1 cellular context compared by ENCODE assay signal in genomic region chr7:158863611-158864506, GRCh38.
A peak's percentile ranks its signal among the peaks of the same experiment; 100 is the strongest.
TF ChIP-seq lines count a peak whose summit lies in the region.

No MANE protein-coding gene starts in this region.

TF ChIP-seq in HepG2, 621 proteins besides CTCF, POLR2A, EP300 and RAD21 (continued from another document and continues in another):
- TF ChIP-seq ZNF616 (CRISPR knock-in tag; IDR thresholded peaks at IDR 0.05; ENCODE audit: low read depth) (no peak), ZXDC (CRISPR knock-in tag; IDR thresholded peaks at IDR 0.05) (no peak), ZNF468 (CRISPR knock-in tag; IDR thresholded peaks at IDR 0.05) (no peak), ZNF501 (CRISPR knock-in tag; IDR thresholded peaks at IDR 0.05) (0 out of 2 replicates have a peak, but pooled peaks have one; percentile 11), ZNF546 (CRISPR knock-in tag; conservative IDR thresholded peaks at IDR 0.05) (no peak), ZNF746 (CRISPR knock-in tag; IDR thresholded peaks at IDR 0.05) (peak; percentile 21; the same call in 1 of the 2 replicates), ZNF792 (CRISPR knock-in tag; IDR thresholded peaks at IDR 0.05) (peak; percentile 34; the same call in 1 of the 2 replicates), CREM (IDR thresholded peaks at IDR 0.05) (0 out of 2 replicates have a peak, but pooled peaks have one; percentile 14), CREM (CRISPR knock-in tag; IDR thresholded peaks at IDR 0.05) (no peak), ZMAT3 (CRISPR knock-in tag; conservative IDR thresholded peaks at IDR 0.05) (0 out of 2 replicates have a peak, but pooled peaks have one; percentile 55), SP4 (CRISPR knock-in tag; IDR thresholded peaks at IDR 0.05) (peak; percentile 50; the same call in 1 of the 2 replicates), ZNF740 (CRISPR knock-in tag; IDR thresholded peaks at IDR 0.05) (peak; percentile 64; the same call in 1 of the 2 replicates), BATF2 (CRISPR knock-in tag; IDR thresholded peaks at IDR 0.05) (no peak), MTA1 (CRISPR knock-in tag; IDR thresholded peaks at IDR 0.05; ENCODE audit: borderline replicate concordance) (peak; percentile 29; the same call in 1 of the 2 replicates), PTBP1 (IDR thresholded peaks at IDR 0.05; ENCODE audit: low read depth, low read length, poor library complexity, severe bottlenecking) (no peak), TEAD3 (CRISPR knock-in tag; optimal IDR thresholded peaks at IDR 0.05; ENCODE audit: borderline replicate concordance) (peak; percentile 53), MED1 (CRISPR knock-in tag; IDR thresholded peaks at IDR 0.05) (peak; percentile 48; the same call in 1 of the 2 replicates), DNMT1 (CRISPR knock-in tag; IDR thresholded peaks at IDR 0.05) (no peak), ZFX (CRISPR knock-in tag; IDR thresholded peaks at IDR 0.05; ENCODE audit: low read depth) (peak; percentile 81), MXI1 (IDR thresholded peaks at IDR 0.05; ENCODE audit: borderline replicate concordance, low read depth, low read length) (peak; percentile 50; the same call in 1 of the 3 replicates), MYNN (CRISPR knock-in tag; IDR thresholded peaks at IDR 0.05; ENCODE audit: low read depth) (no peak), ZNF496 (CRISPR knock-in tag; IDR thresholded peaks at IDR 0.05; ENCODE audit: insufficient replicate concordance) (no peak), ZNF777 (CRISPR knock-in tag; IDR thresholded peaks at IDR 0.05) (peak; percentile 14; the same call in 1 of the 2 replicates), ZNF710 (CRISPR knock-in tag; IDR thresholded peaks at IDR 0.05; ENCODE audit: borderline replicate concordance) (no peak), ZNF691 (CRISPR knock-in tag; IDR thresholded peaks at IDR 0.05; ENCODE audit: borderline replicate concordance, low read depth) (no peak; the same call in 1 of the 2 replicates), NFKB2 (CRISPR knock-in tag; IDR thresholded peaks at IDR 0.05; ENCODE audit: borderline replicate concordance) (no peak), ZNF430 (CRISPR knock-in tag; IDR thresholded peaks at IDR 0.05) (peak; percentile 56; the same call in 1 of the 2 replicates), GATAD2A (CRISPR knock-in tag; IDR thresholded peaks at IDR 0.05) (0 out of 2 replicates have a peak, but pooled peaks have one; percentile 18), PRPF4 (IDR thresholded peaks at IDR 0.05; ENCODE audit: low read depth, low read length, poor library complexity, severe bottlenecking) (peak; percentile 24), RFX5 (IDR thresholded peaks at IDR 0.05; ENCODE audit: low read depth, low read length) (no peak), ARID5B (CRISPR knock-in tag; IDR thresholded peaks at IDR 0.05) (peak; percentile 37; the same call in 1 of the 2 replicates), ZNF780A (CRISPR knock-in tag; IDR thresholded peaks at IDR 0.05) (no peak), SAP130 (CRISPR knock-in tag; IDR thresholded peaks at IDR 0.05; ENCODE audit: low read depth) (peak; percentile 75; the same call in 1 of the 2 replicates), MLX (CRISPR knock-in tag; IDR thresholded peaks at IDR 0.05) (0 out of 2 replicates have a peak, but pooled peaks have one; percentile 22), ZNF451 (CRISPR knock-in tag; IDR thresholded peaks at IDR 0.05) (no peak), ZFP37 (CRISPR knock-in tag; IDR thresholded peaks at IDR 0.05; ENCODE audit: borderline replicate concordance) (0 out of 2 replicates have a peak, but pooled peaks have one; percentile 39), ZBTB42 (CRISPR knock-in tag; IDR thresholded peaks at IDR 0.05) (0 out of 2 replicates have a peak, but pooled peaks have one; percentile 54), CREB1 (IDR thresholded peaks at IDR 0.05) (peak; percentile 80), CREB1 (CRISPR knock-in tag; IDR thresholded peaks at IDR 0.05) (peak; percentile 21; the same call in 1 of the 2 replicates), HNF1B (CRISPR knock-in tag; IDR thresholded peaks at IDR 0.05) (peak; percentile 61; the same call in 1 of the 2 replicates), FOXJ3 (CRISPR knock-in tag; IDR thresholded peaks at IDR 0.05; ENCODE audit: borderline replicate concordance) (no peak), ZNF687 (CRISPR knock-in tag; IDR thresholded peaks at IDR 0.05) (peak; percentile 75), TFDP1 (CRISPR knock-in tag; IDR thresholded peaks at IDR 0.05; ENCODE audit: borderline replicate concordance) (peak; percentile 22; the same call in 1 of the 2 replicates), ZBTB38 (CRISPR knock-in tag; IDR thresholded peaks at IDR 0.05) (peak; percentile 77; the same call in 1 of the 2 replicates), BRD4 (CRISPR knock-in tag; IDR thresholded peaks at IDR 0.05) (no peak; the same call in 1 of the 2 replicates), HOXA3 (CRISPR knock-in tag; IDR thresholded peaks at IDR 0.05) (peak; percentile 65; the same call in 1 of the 2 replicates)
